ENCODE assay signal across 8 cellular contexts in genomic region chr19:8610041-8610927, GRCh38. TPM values are rescaled to one million over a fixed set of nuclear protein-coding genes. Genes with fewer than 3 reads are reported as not detected.
A peak's percentile ranks its signal among the peaks of the same experiment; 100 is the strongest.
DNase-seq lines count a peak whose midpoint lies in the region; ATAC-seq and TF ChIP-seq lines count a peak whose summit lies in the region.

ADAMTS10 (minus strand) TSS chr19:8610715; CDS start chr19:8605710, 5,005 bp downstream.

- H3K9me3 Mint-ChIP-seq in T-helper 1 cell treated with Interleukin-12 subunit alpha and Interleukin-12 subunit beta and Interleukin-4 antibody, amounts not matched to agents 30 μg/mL and 1 μg/mL, for 36 hours: no peaks in the 10 kb centered on the region

- peaks cover 11% of the 10 kb centered on the region for H3K4me1 Mint-ChIP-seq in T-helper 1 cell treated with Interleukin-12 subunit alpha and Interleukin-12 subunit beta and Interleukin-4 antibody, amounts not matched to agents 30 μg/mL and 1 μg/mL, for 36 hours (ENCODE audit: low read depth)

- peak within 1 kb of the TSS; percentile 85 for H3K4me3 Mint-ChIP-seq in T-helper 1 cell treated with Interleukin-12 subunit alpha and Interleukin-12 subunit beta and Interleukin-4 antibody, amounts not matched to agents 30 μg/mL and 1 μg/mL, for 36 hours

- ATAC-seq in GM18867 (IDR thresholded peaks at IDR 0.05; ENCODE audit: unreplicated experiment): no peak

- TF ChIP-seq CTCF in brain microvascular endothelial cell (IDR thresholded peaks at IDR 0.05; ENCODE audit: low read depth, low read length, missing control alignments) (no peak), GM10248 (IDR thresholded peaks at IDR 0.05; ENCODE audit: control extremely low read depth, extremely low read depth, low read depth, missing control alignments) (no peak)

- CTCF ChIA-PET in GM10248 (lab: Yijun Ruan, JAX): no interaction called here

- DNase-seq in Daoy (ENCODE audit: low read depth): peak; percentile 52
- DNase-seq in brain microvascular endothelial cell: peak; percentile 14
- DNase-seq in stimulated activated CD4-positive, alpha-beta T cell treated with anti-CD3 and anti-CD28 coated beads, Interleukin-1b, Interleukin-23, amount 100 ng/mL, for 48 hours: peak; percentile 12
- DNase-seq in globus pallidus (ENCODE audit: low spot score): no peak
- no peak for DNase-seq in GM10248 (ENCODE audit: extremely low spot score)

- peaks cover 13% of the 10 kb centered on the region for H3K27me3 Mint-ChIP-seq in T-helper 1 cell treated with Interleukin-12 subunit alpha and Interleukin-12 subunit beta and Interleukin-4 antibody, amounts not matched to agents 30 μg/mL and 1 μg/mL, for 36 hours (ENCODE audit: low read depth)

- POLR2A ChIA-PET in GM10248 (lab: Yijun Ruan, JAX): no interaction called here

- in situ Hi-C loops in brain microvascular endothelial cell (cut with HindIII; ENCODE audit: low pct_ligation_motif_present, low sequenced_read_pairs): no loop called here

- H3K36me3 ChIP-seq in brain microvascular endothelial cell (replicated peaks): peaks cover 2% of the 10 kb centered on the region

- peak within 1 kb of the TSS; percentile 84 for H3K4me3 ChIP-seq in brain microvascular endothelial cell (ENCODE audit: low read depth, low read length)

- H3K27me3 ChIP-seq in brain microvascular endothelial cell (replicated peaks) (no peaks in the 10 kb centered on the region), layer of hippocampus (ENCODE audit: control insufficient read depth, insufficient read depth, low read length) (no peaks in the 10 kb centered on the region)

- H3K36me3 Mint-ChIP-seq in T-helper 1 cell treated with Interleukin-12 subunit alpha and Interleukin-12 subunit beta and Interleukin-4 antibody, amounts not matched to agents 30 μg/mL and 1 μg/mL, for 36 hours (ENCODE audit: low read depth): peaks cover 9% of the 10 kb centered on the region

- peak within 1 kb of the TSS; percentile 10 for H3K27ac Mint-ChIP-seq in T-helper 1 cell treated with Interleukin-12 subunit alpha and Interleukin-12 subunit beta and Interleukin-4 antibody, amounts not matched to agents 30 μg/mL and 1 μg/mL, for 36 hours

- H3K27ac ChIP-seq in brain microvascular endothelial cell: peak within 1 kb of the TSS; percentile 80
- peak within 1 kb of the TSS; percentile 54 for H3K27ac ChIP-seq in layer of hippocampus (ENCODE audit: low read depth, low read length)

RNA-seq across cellular contexts. Expression of gene ADAMTS10, which starts in this region (rescaled TPM):
- 3.1 and 6.6 TPM in 2 replicates for total RNA-seq in Daoy (2014; rRNA removed; shearing (Covaris generic))

Comparison
In these comparisons a context has a peak if more than half of its experiments do, and no peak if none do; other contexts are left out.
1. DNase-seq: peak in Daoy (single experiment), brain microvascular endothelial cell (single experiment) and stimulated activated CD4-positive, alpha-beta T cell treated with anti-CD3 and anti-CD28 coated beads, Interleukin-1b, Interleukin-23, amount 100 ng/mL, for 48 hours (single experiment); none in globus pallidus (single experiment) and GM10248 (single experiment).